ENCODE assay signal across 10 cellular contexts in genomic region chr13:74129500-74130144, GRCh38. TPM values are rescaled to one million over a fixed set of nuclear protein-coding genes. Genes with fewer than 3 reads are reported as not detected.
DNase-seq lines count a peak whose midpoint lies in the region; ATAC-seq and TF ChIP-seq lines count a peak whose summit lies in the region.
"Had no signal": no experiment of that assay in that cellular context is flagged by ENCODE, and none has a peak within 500 bp of the region (broad histone marks: within the 10 kb centered on the region; RNA-seq: fewer than 3 reads in every experiment).

No MANE protein-coding gene starts in this region.

- H3K4me1 Mint-ChIP-seq in activated T-cell treated with anti-CD3 and anti-CD28 coated beads, Interleukin-2, amount 50 U/mL, for 24 hours (ENCODE audit: low read depth): peaks cover 71% of the 10 kb centered on the region

- H3K27ac ChIP-seq in ACC112 (ENCODE audit: low read depth, low read length): peak overlapping the region; percentile 77
- H3K27ac ChIP-seq in HEK293 (ENCODE audit: extremely low read depth, low read depth, low read length): peak overlapping the region; percentile 11; the same call in 1 of the 2 replicates
- peak overlapping the region in 1 of 2 donors; percentile 48 for H3K27ac ChIP-seq in testis

- WGBS in testis, 2 donors: 32 to 46% methylated on average over 4 of the region's 4 CpGs

- TF ChIP-seq POLR2A in testis (IDR thresholded peaks at IDR 0.05): no peak

- TF ChIP-seq CTCF in HEK293 (tag by site-specific recombination; IDR thresholded peaks at IDR 0.05): no peak
- no peak for TF ChIP-seq CTCF in testis (IDR thresholded peaks at IDR 0.05)

- peaks cover 18% of the 10 kb centered on the region for H3K36me3 Mint-ChIP-seq in activated T-cell treated with anti-CD3 and anti-CD28 coated beads, Interleukin-2, amount 50 U/mL, for 24 hours (ENCODE audit: low read depth)

- DNase-seq in activated T-cell treated with anti-CD3 and anti-CD28 coated beads, Interleukin-2, amount 50 U/mL, for 24 hours: peak; percentile 41
- DNase-seq in left lobe of liver (ENCODE audit: low spot score): peak; percentile 62
- DNase-seq in testis: no peak
- no peak for DNase-seq in germinal center (ENCODE audit: low spot score)
- no peak for DNase-seq in HT-29 (ENCODE audit: low spot score)
- DNase-seq in glomerular visceral epithelial cell (ENCODE audit: extremely low spot score): no peak
- DNase-seq: MM.1S had no signal

- H3K4me1 ChIP-seq in ACC112 (ENCODE audit: control insufficient read depth, insufficient read depth, low read length, unreplicated experiment) (peaks cover 40% of the 10 kb centered on the region), HEK293 (ENCODE audit: control insufficient read depth, insufficient read depth, low read length) (peaks cover 9% of the 10 kb centered on the region), testis (peaks cover 21% of the 10 kb centered on the region)

- intact Hi-C loops in testis (cut with DNase I; ENCODE audit: low total_unique reads): no loop called here

- H3K4me3 Mint-ChIP-seq in activated T-cell treated with anti-CD3 and anti-CD28 coated beads, Interleukin-2, amount 50 U/mL, for 24 hours: peak overlapping the region; percentile 99
- H3K4me3 Mint-ChIP-seq: dendritic cell treated with granulocyte-macrophage colony-stimulating factor and Interleukin-4, amounts not matched to agents 40 ng/mL and 50 ng/mL, for 4 days had no signal

- H3K9me3 Mint-ChIP-seq in activated T-cell treated with anti-CD3 and anti-CD28 coated beads, Interleukin-2, amount 50 U/mL, for 24 hours: no peaks in the 10 kb centered on the region
- H3K9me3 Mint-ChIP-seq: dendritic cell treated with granulocyte-macrophage colony-stimulating factor and Interleukin-4, amounts not matched to agents 40 ng/mL and 50 ng/mL, for 4 days had no signal

- H3K27me3 ChIP-seq in ACC112 (ENCODE audit: insufficient read depth, low read length): no peaks in the 10 kb centered on the region
- H3K27me3 ChIP-seq in testis: no peaks in the 10 kb centered on the region

- peak overlapping the region; percentile 87 for H3K27ac Mint-ChIP-seq in activated T-cell treated with anti-CD3 and anti-CD28 coated beads, Interleukin-2, amount 50 U/mL, for 24 hours
- H3K27ac Mint-ChIP-seq: dendritic cell treated with granulocyte-macrophage colony-stimulating factor and Interleukin-4, amounts not matched to agents 40 ng/mL and 50 ng/mL, for 4 days had no signal

- H2AFZ ChIP-seq in ACC112 (ENCODE audit: low read length, unreplicated experiment): no peak overlapping the region

- H3K36me3 ChIP-seq in ACC112 (ENCODE audit: insufficient read depth, low read length): no peaks in the 10 kb centered on the region
- H3K36me3 ChIP-seq in HEK293 (ENCODE audit: control insufficient read depth in 2 of 2, insufficient read depth in 1 of 2, low read length in 2 of 2): no peaks in the 10 kb centered on the region
- no peaks in the 10 kb centered on the region for H3K36me3 ChIP-seq in testis (ENCODE audit: low read depth, missing control alignments)

- no peaks in the 10 kb centered on the region for H3K27me3 Mint-ChIP-seq in activated T-cell treated with anti-CD3 and anti-CD28 coated beads, Interleukin-2, amount 50 U/mL, for 24 hours

- H3K79me2 ChIP-seq in ACC112 (ENCODE audit: control insufficient read depth, insufficient read depth, low read length, unreplicated experiment): peaks cover 73% of the 10 kb centered on the region

- peak; percentile 2 for ATAC-seq in left lobe of liver

- CTCF ChIA-PET in HEK293 (lab: Yijun Ruan, JAX): interaction anchor here (1.2 kb wide), 1 partner anchor 1091 kb away, joined by 3 read pairs; no protein-coding TSS in a partner anchor

- H3K9me3 ChIP-seq in HEK293 (ENCODE audit: control insufficient read depth, insufficient read depth, low read depth, low read length): no peaks in the 10 kb centered on the region
- H3K9me3 ChIP-seq in testis: no peaks in the 10 kb centered on the region

- H3K4me3 ChIP-seq in ACC112 (ENCODE audit: low read depth, low read length) (no peak overlapping the region), HEK293 (ENCODE audit: low read depth, low read length) (no peak overlapping the region), testis (no peak overlapping the region)

- POLR2A ChIA-PET in HEK293 (lab: Yijun Ruan, JAX): interaction anchor here (0.5 kb wide), 1 partner anchor 171 kb away, joined by 3 read pairs; no protein-coding TSS in a partner anchor

TF ChIP-seq in HEK293, 187 proteins besides CTCF, POLR2A, EP300 and RAD21 (continues in another document):
- TF ChIP-seq PATZ1 (tag by site-specific recombination; IDR thresholded peaks at IDR 0.05) (0 out of 2 replicates have a peak, but pooled peaks have one; percentile 11), KLF10 (tag by site-specific recombination; IDR thresholded peaks at IDR 0.05) (peak; percentile 85), ZBTB21 (tag by site-specific recombination; IDR thresholded peaks at IDR 0.05) (no peak), ZNF600 (tag by site-specific recombination; IDR thresholded peaks at IDR 0.05) (0 out of 2 replicates have a peak, but pooled peaks have one; percentile 15), ZBTB7A (tag by site-specific recombination; IDR thresholded peaks at IDR 0.05; ENCODE audit: low read depth) (no peak)
- TF ChIP-seq, protein P1, sequence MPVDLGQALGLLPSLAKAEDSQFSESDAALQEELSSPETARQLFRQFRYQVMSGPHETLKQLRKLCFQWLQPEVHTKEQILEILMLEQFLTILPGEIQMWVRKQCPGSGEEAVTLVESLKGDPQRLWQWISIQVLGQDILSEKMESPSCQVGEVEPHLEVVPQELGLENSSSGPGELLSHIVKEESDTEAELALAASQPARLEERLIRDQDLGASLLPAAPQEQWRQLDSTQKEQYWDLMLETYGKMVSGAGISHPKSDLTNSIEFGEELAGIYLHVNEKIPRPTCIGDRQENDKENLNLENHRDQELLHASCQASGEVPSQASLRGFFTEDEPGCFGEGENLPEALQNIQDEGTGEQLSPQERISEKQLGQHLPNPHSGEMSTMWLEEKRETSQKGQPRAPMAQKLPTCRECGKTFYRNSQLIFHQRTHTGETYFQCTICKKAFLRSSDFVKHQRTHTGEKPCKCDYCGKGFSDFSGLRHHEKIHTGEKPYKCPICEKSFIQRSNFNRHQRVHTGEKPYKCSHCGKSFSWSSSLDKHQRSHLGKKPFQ (tag by site-specific recombination; IDR thresholded peaks at IDR 0.05): peak; percentile 46; the same call in 1 of the 2 replicates
- TF ChIP-seq, protein P2, sequence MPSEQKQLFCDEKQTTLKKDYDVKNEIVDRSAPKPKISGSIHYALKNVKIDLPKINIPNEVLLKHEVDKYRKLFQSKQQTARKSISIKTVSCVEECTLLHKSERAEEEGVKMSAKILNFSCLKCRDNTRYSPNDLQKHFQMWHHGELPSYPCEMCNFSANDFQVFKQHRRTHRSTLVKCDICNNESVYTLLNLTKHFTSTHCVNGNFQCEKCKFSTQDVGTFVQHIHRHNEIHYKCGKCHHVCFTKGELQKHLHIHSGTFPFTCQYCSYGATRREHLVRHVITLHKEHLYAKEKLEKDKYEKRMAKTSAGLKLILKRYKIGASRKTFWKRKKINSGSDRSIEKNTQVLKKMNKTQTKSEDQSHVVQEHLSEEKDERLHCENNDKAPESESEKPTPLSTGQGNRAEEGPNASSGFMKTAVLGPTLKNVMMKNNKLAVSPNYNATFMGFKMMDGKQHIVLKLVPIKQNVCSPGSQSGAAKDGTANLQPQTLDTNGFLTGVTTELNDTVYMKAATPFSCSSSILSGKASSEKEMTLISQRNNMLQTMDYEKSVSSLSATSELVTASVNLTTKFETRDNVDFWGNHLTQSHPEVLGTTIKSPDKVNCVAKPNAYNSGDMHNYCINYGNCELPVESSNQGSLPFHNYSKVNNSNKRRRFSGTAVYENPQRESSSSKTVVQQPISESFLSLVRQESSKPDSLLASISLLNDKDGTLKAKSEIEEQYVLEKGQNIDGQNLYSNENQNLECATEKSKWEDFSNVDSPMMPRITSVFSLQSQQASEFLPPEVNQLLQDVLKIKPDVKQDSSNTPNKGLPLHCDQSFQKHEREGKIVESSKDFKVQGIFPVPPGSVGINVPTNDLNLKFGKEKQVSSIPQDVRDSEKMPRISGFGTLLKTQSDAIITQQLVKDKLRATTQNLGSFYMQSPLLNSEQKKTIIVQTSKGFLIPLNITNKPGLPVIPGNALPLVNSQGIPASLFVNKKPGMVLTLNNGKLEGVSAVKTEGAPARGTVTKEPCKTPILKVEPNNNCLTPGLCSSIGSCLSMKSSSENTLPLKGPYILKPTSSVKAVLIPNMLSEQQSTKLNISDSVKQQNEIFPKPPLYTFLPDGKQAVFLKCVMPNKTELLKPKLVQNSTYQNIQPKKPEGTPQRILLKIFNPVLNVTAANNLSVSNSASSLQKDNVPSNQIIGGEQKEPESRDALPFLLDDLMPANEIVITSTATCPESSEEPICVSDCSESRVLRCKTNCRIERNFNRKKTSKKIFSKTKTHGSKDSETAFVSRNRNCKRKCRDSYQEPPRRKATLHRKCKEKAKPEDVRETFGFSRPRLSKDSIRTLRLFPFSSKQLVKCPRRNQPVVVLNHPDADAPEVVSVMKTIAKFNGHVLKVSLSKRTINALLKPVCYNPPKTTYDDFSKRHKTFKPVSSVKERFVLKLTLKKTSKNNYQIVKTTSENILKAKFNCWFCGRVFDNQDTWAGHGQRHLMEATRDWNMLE (tag by site-specific recombination; conservative IDR thresholded peaks at IDR 0.05; ENCODE audit: low read depth): 0 out of 2 replicates have a peak, but pooled peaks have one; percentile 16

RNA-seq across cellular contexts. Expression of gene KLF12, which starts 4.6 kb away (rescaled TPM):
- total RNA-seq in left lobe of liver: 15.7 TPM
- 10 to 100 TPM in 1 of 2 donors, 1 to 10 TPM in 1; 8.5 to 10.8 TPM for total RNA-seq in testis
- polyA plus RNA-seq in testis (ENCODE audit: insufficient read depth, low read depth, low replicate concordance): 3.8 TPM
- 5.1 and 5.7 TPM in 2 replicates for total RNA-seq in HT-29 (2014; rRNA removed; shearing (Covaris generic))

Comparison
In these comparisons a context has a peak if more than half of its experiments do, and no peak if none do; other contexts are left out.
1. DNase-seq: peak in activated T-cell treated with anti-CD3 and anti-CD28 coated beads, Interleukin-2, amount 50 U/mL, for 24 hours (single experiment) and left lobe of liver (single experiment); none in testis (single experiment), germinal center (single experiment), HT-29 (single experiment) and glomerular visceral epithelial cell (single experiment).